ENCODE assay signal across 29 cellular contexts in the genomic region with DNA sequence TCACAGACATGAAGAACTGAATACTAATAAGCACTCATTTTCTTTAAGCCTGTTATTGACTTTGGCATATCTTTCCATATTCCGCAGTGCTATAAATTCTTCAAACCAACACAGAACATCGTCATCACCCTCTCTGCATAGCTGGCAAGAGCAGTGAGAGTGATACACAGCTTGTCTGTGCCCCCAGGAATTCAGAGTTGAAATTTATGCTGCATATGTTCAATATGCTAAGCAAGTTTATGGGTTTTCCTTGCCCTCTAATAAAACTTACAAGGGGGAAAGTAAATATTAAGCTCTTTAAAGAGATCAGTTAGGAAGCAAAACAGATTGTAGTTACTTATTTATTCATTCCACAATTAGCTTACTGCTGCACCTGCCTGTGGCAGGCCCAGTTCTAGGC. TPM values are rescaled to one million over a fixed set of nuclear protein-coding genes. Genes with fewer than 3 reads are reported as not detected.
"Had no signal": no experiment of that assay in that cellular context is flagged by ENCODE, and none has a peak within 500 bp of the region (broad histone marks: within the 10 kb centered on the region; RNA-seq: fewer than 3 reads in every experiment).

No MANE protein-coding gene starts in this region.

- H3K4me3 ChIP-seq: body of pancreas, esophagus squamous epithelium, gastroesophageal sphincter, spleen, thyroid gland had no signal

- H3K9me3 ChIP-seq: thyroid gland had no signal

- H3K36me3 ChIP-seq: esophagus squamous epithelium, gastroesophageal sphincter, spleen, thyroid gland had no signal

- ATAC-seq: activated CD4-positive, alpha-beta T cell treated with anti-CD3 and anti-CD28 coated beads for 36 hours; activated naive CD4-positive, alpha-beta T cell treated with anti-CD3 and anti-CD28 coated beads, Interleukin-2, amount 50 U/mL, for 72 hours; activated T-cell treated with anti-CD3 and anti-CD28 coated beads, Interleukin-2, amount 50 U/mL, for 72 hours; body of pancreas; gastroesophageal sphincter; left colon; naive thymus-derived CD4-positive, alpha-beta T cell; right cardiac atrium had no signal

- H3K4me3 Mint-ChIP-seq: activated CD4-positive, alpha-beta T cell treated with anti-CD3 and anti-CD28 coated beads for 36 hours; activated T-cell treated with anti-CD3 and anti-CD28 coated beads, Interleukin-2, amount 50 U/mL, for 72 hours; immature natural killer cell; mesothelial cell of epicardium; naive thymus-derived CD4-positive, alpha-beta T cell; T-helper 2 cell treated with Interferon-gamma antibody and Interleukin-4, amounts not matched to agents 5 μg/mL and 100 μg/mL, for 36 hours had no signal

- H3K27ac ChIP-seq: body of pancreas, epithelial cell of prostate, esophagus squamous epithelium, gastroesophageal sphincter, parathyroid adenoma, spleen, thyroid gland had no signal

- H3K4me1 ChIP-seq: body of pancreas, esophagus squamous epithelium, gastroesophageal sphincter, parathyroid adenoma, thyroid gland had no signal

- H3K27me3 ChIP-seq: body of pancreas, esophagus squamous epithelium, gastroesophageal sphincter, spleen, thyroid gland had no signal

- H3K4me1 Mint-ChIP-seq: immature natural killer cell had no signal

- H3K27me3 Mint-ChIP-seq: activated CD4-positive, alpha-beta T cell treated with anti-CD3 and anti-CD28 coated beads for 36 hours; naive thymus-derived CD4-positive, alpha-beta T cell had no signal

- H3K27ac Mint-ChIP-seq: activated CD4-positive, alpha-beta T cell treated with anti-CD3 and anti-CD28 coated beads for 36 hours; activated T-cell treated with anti-CD3 and anti-CD28 coated beads, Interleukin-2, amount 50 U/mL, for 72 hours; immature natural killer cell; mesothelial cell of epicardium; naive thymus-derived CD4-positive, alpha-beta T cell; T-helper 2 cell treated with Interferon-gamma antibody and Interleukin-4, amounts not matched to agents 5 μg/mL and 100 μg/mL, for 36 hours had no signal

- DNase-seq: activated CD4-positive, alpha-beta T cell treated with anti-CD3 and anti-CD28 coated beads for 36 hours; activated CD4-positive, alpha-beta T cell treated with anti-CD3 and anti-CD28 coated beads, Interleukin-2, amount 50 U/mL, for 4 hours; activated CD4-positive, CD25-positive, alpha-beta regulatory T cell; activated naive CD4-positive, alpha-beta T cell; activated T-cell treated with anti-CD3 and anti-CD28 coated beads for 4 hours; activated T-cell treated with anti-CD3 and anti-CD28 coated beads, Interleukin-2, amount 50 U/mL, for 72 hours; body of pancreas; effector CD8-positive, alpha-beta T cell; esophagus squamous epithelium; hippocampal formation; immature natural killer cell; kidney; left colon; naive thymus-derived CD4-positive, alpha-beta T cell; right cardiac atrium; spleen; stimulated activated CD4-positive, alpha-beta T cell treated with anti-CD3 and anti-CD28 coated beads, Interleukin-2, amount 100 ng/mL, for 48 hours; stimulated activated naive CD4-positive, alpha-beta T cell treated with Interleukin-2 at 50 U/mL for 16 hours; substantia nigra; T-helper 1 cell; thyroid gland had no signal

RNA-seq across cellular contexts. Expression of gene CTLA4, which starts 32.7 kb away (rescaled TPM):
- total RNA-seq: body of pancreas, mesothelial cell of epicardium, pulmonary artery endothelial cell, right cardiac atrium had no signal

RNA-seq across cellular contexts. Expression of gene ICOS, which starts 36.3 kb away (rescaled TPM):
- total RNA-seq: body of pancreas, dermis microvascular lymphatic vessel endothelial cell, mesothelial cell of epicardium, pulmonary artery endothelial cell had no signal
